Comparison of ENCODE assay signal across 10 cellular contexts in the genomic region with DNA sequence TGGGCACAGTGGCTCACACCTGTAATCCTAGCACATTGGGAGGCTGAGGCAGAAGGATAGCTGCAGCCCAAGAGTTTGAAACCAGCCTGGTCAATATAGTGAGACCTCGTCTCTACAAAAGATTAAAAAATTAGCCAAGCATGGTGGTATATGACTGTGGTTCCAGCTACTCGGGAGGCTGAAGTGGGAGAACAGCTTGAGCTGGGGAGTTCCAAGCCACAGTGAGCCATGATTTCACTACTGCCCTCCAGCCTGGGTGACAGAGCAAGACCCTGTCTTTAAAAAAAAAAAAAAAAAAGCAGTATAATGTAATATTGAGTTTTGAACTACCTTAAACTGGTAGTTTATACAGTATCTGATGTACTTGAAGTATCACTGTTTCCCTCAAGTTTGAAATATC.
"Had no signal": no experiment of that assay in that cellular context is flagged by ENCODE, and none has a peak within 500 bp of the region (broad histone marks: within the 10 kb centered on the region; RNA-seq: fewer than 3 reads in every experiment).

No MANE protein-coding gene starts in this region.

- H3K4me2 ChIP-seq: KMS-11 had no signal

- H3K4me3 ChIP-seq: K562 had no signal

- FAIRE-seq: HepG2, HTR-8/SVneo, K562 had no signal

- H3K9ac ChIP-seq: KMS-11 had no signal

- H3K27ac ChIP-seq: HL-60, KMS-11 had no signal

- DNase-seq: IMR-90, Karpas-422, Kasumi-1, KBM-7, KG1 had no signal

- ATAC-seq: HepG2, K562 had no signal
